ENCODE assay signal across 12 cellular contexts in the genomic region with DNA sequence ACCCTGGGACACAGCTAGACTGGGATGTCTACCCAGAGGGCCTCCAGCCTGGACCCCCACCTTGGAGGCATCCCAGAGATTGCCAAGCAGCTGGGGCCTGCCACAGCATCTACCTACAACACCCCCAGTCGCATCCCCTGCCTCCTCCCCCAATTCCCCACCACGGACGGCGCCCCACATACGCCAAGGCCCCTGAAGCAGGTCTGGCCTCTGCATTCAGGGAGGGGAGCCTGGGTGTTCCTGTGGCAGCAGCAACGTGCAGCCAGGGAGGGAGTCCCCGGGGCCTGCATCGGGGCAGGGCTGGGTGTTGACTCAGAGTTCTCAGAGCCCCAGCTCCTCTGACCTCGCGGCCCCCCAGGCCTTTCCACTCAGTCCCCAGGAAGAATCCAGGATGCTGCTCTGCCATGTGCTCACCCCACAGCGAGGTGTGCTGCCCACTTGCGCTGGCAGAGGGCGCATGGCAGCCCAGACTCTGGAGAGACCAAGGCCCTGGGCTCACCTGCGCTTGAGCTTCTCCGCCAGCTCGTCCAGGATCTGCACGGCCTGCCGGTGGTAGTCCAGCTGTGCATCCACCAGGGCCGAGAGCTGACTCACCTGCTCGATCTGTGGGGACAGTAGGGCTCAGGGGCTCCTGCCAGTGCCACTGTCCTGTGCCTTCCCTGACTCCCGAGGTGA. TPM values are rescaled to one million over a fixed set of nuclear protein-coding genes. Genes with fewer than 3 reads are reported as not detected.
DNase-seq lines count a peak whose midpoint lies in the region; ATAC-seq and TF ChIP-seq lines count a peak whose summit lies in the region.
"Had no signal": no experiment of that assay in that cellular context is flagged by ENCODE, and none has a peak within 500 bp of the region (broad histone marks: within the 10 kb centered on the region; RNA-seq: fewer than 3 reads in every experiment).

No MANE protein-coding gene starts in this region.

- no peaks in the 10 kb centered on the region for H3K27me3 ChIP-seq in cardiac muscle cell
- H3K27me3 ChIP-seq in Panc1 (ENCODE audit: control insufficient read depth, insufficient read depth, low read length): no peaks in the 10 kb centered on the region

- H3K36me3 ChIP-seq in cardiac muscle cell: peaks cover 27% of the 10 kb centered on the region
- no peaks in the 10 kb centered on the region for H3K36me3 ChIP-seq in Panc1 (ENCODE audit: control insufficient read depth, insufficient read depth, low read length)

- H3K27ac ChIP-seq in cardiac muscle cell: peak overlapping the region; percentile 57
- H3K27ac ChIP-seq in Panc1 (ENCODE audit: low read length): peak overlapping the region; percentile 17; the same call in 1 of the 2 replicates

- intact Hi-C loops in cardiac septum (cut with DNase I) (no loop called here), Panc1 (cut with micrococcal nuclease; ENCODE audit: unreplicated experiment) (no loop called here)

- H3K9me3 ChIP-seq in cardiac muscle cell (ENCODE audit: low read depth) (no peaks in the 10 kb centered on the region), Panc1 (ENCODE audit: control insufficient read depth, insufficient read depth, low read depth, low read length) (no peaks in the 10 kb centered on the region)

- H3K4me1 Mint-ChIP-seq in stimulated activated naive B cell treated with anti-CD40 and anti-IgM and Interleukin-4, amounts not matched to agents 10 μg/mL and 1 μg/mL and 100 μg/mL, for 72 hours: peaks cover 14 to 21% of the 10 kb centered on the region in 2 donors

- no peak for TF ChIP-seq CTCF in cardiac muscle cell (IDR thresholded peaks at IDR 0.05; ENCODE audit: low read depth, low read length)
- TF ChIP-seq CTCF in Panc1 (IDR thresholded peaks at IDR 0.05): peak; percentile 75
- peak; percentile 9 for TF ChIP-seq CTCF in fibroblast of mammary gland (conservative IDR thresholded peaks at IDR 0.05; ENCODE audit: control insufficient read depth, insufficient read depth, low read depth, low read length)

- POLR2A ChIA-PET in Panc1 (lab: Charles Lee): no interaction called here

- no peaks in the 10 kb centered on the region for H3K4me1 ChIP-seq in cardiac muscle cell (ENCODE audit: low read depth)
- peaks cover 26% of the 10 kb centered on the region for H3K4me1 ChIP-seq in Panc1 (ENCODE audit: control insufficient read depth, insufficient read depth, low read length)

- BruUV-seq in Panc1 (replicated peaks; lab: Mats Ljungman, UMichigan): no TSS peak

- ATAC-seq in Panc1 (peak; percentile 40), GM18907 (IDR thresholded peaks at IDR 0.05; ENCODE audit: unreplicated experiment) (no peak), HG02870 (IDR thresholded peaks at IDR 0.05; ENCODE audit: unreplicated experiment) (no peak)
- ATAC-seq in stimulated activated naive B cell treated with anti-CD40 and anti-IgM and Interleukin-4, amounts not matched to agents 10 μg/mL and 1 μg/mL and 100 μg/mL, for 72 hours (replicated peaks): peak in 1 of 2 donors; percentile 18

- no peaks in the 10 kb centered on the region for H3K9me3 Mint-ChIP-seq in stimulated activated naive B cell treated with anti-CD40 and anti-IgM and Interleukin-4, amounts not matched to agents 10 μg/mL and 1 μg/mL and 100 μg/mL, for 72 hours
- H3K9me3 Mint-ChIP-seq: CD4-positive, CD25-positive, alpha-beta regulatory T cell had no signal

- CTCF ChIA-PET in Panc1 (lab: Charles Lee): interaction anchor here (0.6 to 1.3 kb wide), 3 partner anchors 11 to 899 kb away, joined by 3 to 5 read pairs (median 3); no protein-coding TSS in a partner anchor

- H3K4me3 ChIP-seq in cardiac muscle cell (no peak overlapping the region), Panc1 (ENCODE audit: low read depth in 2 of 2, low read length in 2 of 2) (no peak overlapping the region), fibroblast of mammary gland (ENCODE audit: control insufficient read depth, low read depth, low read length) (no peak overlapping the region)
- H3K4me3 ChIP-seq: lung had no signal

- DNase-seq in cardiac muscle cell (ENCODE audit: low read depth in 1 of 2, low spot score in 1 of 2) (no peak), cardiac septum (ENCODE audit: low spot score) (no peak), Panc1 (ENCODE audit: low read depth, low spot score) (no peak), fibroblast of mammary gland (ENCODE audit: low read depth) (peak; percentile 16)
- DNase-seq in stimulated activated naive B cell treated with anti-CD40 and anti-IgM and Interleukin-4, amounts not matched to agents 10 μg/mL and 1 μg/mL and 100 μg/mL, for 72 hours: no peak
- no peak for DNase-seq in stimulated activated CD8-positive, alpha-beta memory T cell treated with anti-CD3 and anti-CD28 coated beads, Interleukin-4, amount 100 ng/mL, for 48 hours
- DNase-seq: activated CD4-positive, CD25-positive, alpha-beta regulatory T cell treated with anti-CD3 and anti-CD28 coated beads, Interleukin-2, amount 50 U/mL, for 72 hours; CD4-positive, CD25-positive, alpha-beta regulatory T cell; OCI-M1 had no signal

- no peaks in the 10 kb centered on the region for H3K27me3 Mint-ChIP-seq in stimulated activated naive B cell treated with anti-CD40 and anti-IgM and Interleukin-4, amounts not matched to agents 10 μg/mL and 1 μg/mL and 100 μg/mL, for 72 hours
- H3K27me3 Mint-ChIP-seq: CD4-positive, CD25-positive, alpha-beta regulatory T cell had no signal

- H3K4me3 Mint-ChIP-seq in stimulated activated naive B cell treated with anti-CD40 and anti-IgM and Interleukin-4, amounts not matched to agents 10 μg/mL and 1 μg/mL and 100 μg/mL, for 72 hours: no peak overlapping the region

- in situ Hi-C loops in Panc1 (cut with HindIII; ENCODE audit: low pct_unique_long_range_greater_than_20kb, low sequenced_read_pairs): no loop called here

- H3K27ac Mint-ChIP-seq in stimulated activated naive B cell treated with anti-CD40 and anti-IgM and Interleukin-4, amounts not matched to agents 10 μg/mL and 1 μg/mL and 100 μg/mL, for 72 hours: peak overlapping the region; percentile 79
- H3K27ac Mint-ChIP-seq: CD4-positive, CD25-positive, alpha-beta regulatory T cell had no signal

- H3K36me3 Mint-ChIP-seq in stimulated activated naive B cell treated with anti-CD40 and anti-IgM and Interleukin-4, amounts not matched to agents 10 μg/mL and 1 μg/mL and 100 μg/mL, for 72 hours: peaks cover 24 to 54% of the 10 kb centered on the region in 2 donors

RNA-seq across cellular contexts. Expression of gene MPND, which starts 19.6 kb away (rescaled TPM):
- total RNA-seq in cardiac muscle cell (14.4 and 19.8 TPM in 2 replicates), cardiac septum (14.9 TPM), Panc1 (2021; ENCODE audit: unreplicated experiment) (22.9 TPM)
- 19.2 and 24.3 TPM in 2 replicates for polyA plus RNA-seq in cardiac muscle cell
- polyA plus RNA-seq in Panc1 (2012; ENCODE audit: insufficient read length): 44.9 TPM

RNA-seq across cellular contexts. Expression of gene STAP2, which starts 24.4 kb away (rescaled TPM):
- total RNA-seq in cardiac muscle cell (12.3 and 18.0 TPM in 2 replicates), cardiac septum (0.83 TPM), Panc1 (2021; ENCODE audit: unreplicated experiment) (10.0 TPM)
- polyA plus RNA-seq in cardiac muscle cell: 18.7 and 20.3 TPM in 2 replicates
- 21.6 TPM for polyA plus RNA-seq in Panc1 (2012; ENCODE audit: insufficient read length)

RNA-seq across cellular contexts. Expression of gene SH3GL1, which starts 37.3 kb away (rescaled TPM):
- total RNA-seq in cardiac muscle cell (87.2 and 97.9 TPM in 2 replicates), cardiac septum (22.0 TPM), Panc1 (2021; ENCODE audit: unreplicated experiment) (57.1 TPM)
- polyA plus RNA-seq in cardiac muscle cell: 92.6 and 92.8 TPM in 2 replicates
- 72.4 TPM for polyA plus RNA-seq in Panc1 (2012; ENCODE audit: insufficient read length)

RNA-seq across cellular contexts. Expression of gene CHAF1A, which starts 39.4 kb away (rescaled TPM):
- total RNA-seq in cardiac muscle cell (15.3 and 20.0 TPM in 2 replicates), cardiac septum (5.1 TPM), Panc1 (2021; ENCODE audit: unreplicated experiment) (45.4 TPM)
- polyA plus RNA-seq in cardiac muscle cell: 19.7 and 38.9 TPM in 2 replicates
- polyA plus RNA-seq in Panc1 (2012; ENCODE audit: insufficient read length): 23.8 TPM

RNA-seq across cellular contexts. Expression of gene FSD1, which starts 58.6 kb away (rescaled TPM):
- total RNA-seq in cardiac muscle cell (16.3 and 24.7 TPM in 2 replicates), cardiac septum (0.24 TPM), Panc1 (2021; ENCODE audit: unreplicated experiment) (12.1 TPM)
- 18.5 and 23.2 TPM in 2 replicates for polyA plus RNA-seq in cardiac muscle cell
- 31.9 TPM for polyA plus RNA-seq in Panc1 (2012; ENCODE audit: insufficient read length)
